In the genomic region with DNA sequence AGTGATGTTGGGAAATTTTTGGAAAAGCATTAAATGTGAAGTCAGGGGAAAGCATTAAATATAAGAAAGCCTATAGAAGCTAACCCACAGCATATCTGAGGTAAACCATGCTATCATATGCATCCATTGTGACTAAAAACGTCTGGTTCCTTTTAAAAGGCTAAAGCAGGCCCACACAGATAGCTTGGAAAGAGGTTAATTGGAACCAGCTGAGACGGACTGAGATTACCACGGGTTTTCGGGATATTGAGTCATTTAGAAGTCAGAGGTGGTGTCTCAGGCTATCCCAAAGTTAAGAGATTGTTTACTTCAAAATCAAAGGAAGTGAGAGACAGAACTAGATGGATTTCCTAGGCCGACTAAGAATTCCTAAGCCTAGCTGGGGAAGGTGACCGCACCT, we compare ENCODE assay signal across 17 cellular contexts.
DNase-seq lines count a peak whose midpoint lies in the region; ATAC-seq and TF ChIP-seq lines count a peak whose summit lies in the region.
"Had no signal": no experiment of that assay in that cellular context is flagged by ENCODE, and none has a peak within 500 bp of the region (broad histone marks: within the 10 kb centered on the region; RNA-seq: fewer than 3 reads in every experiment).

No MANE protein-coding gene starts in this region.

- DNase-seq in GM04503 (ENCODE audit: low read depth) (peak; percentile 54), fibroblast of the aortic adventitia (ENCODE audit: low read depth) (peak; percentile 93), stromal cell of bone marrow (ENCODE audit: low read depth) (peak; percentile 20), D341Med (ENCODE audit: low spot score) (no peak), OCI-M2 (lab: John Stamatoyannopoulos, UW; ENCODE audit: unreplicated experiment) (no peak)
- DNase-seq: DMS79, GDM1, H9, NCI-H1417, NCI-H1930, NCI-H2171, NCI-H82, SHP77 had no signal

- H3K4me1 ChIP-seq in gastroesophageal sphincter = no peaks in the 10 kb centered on the region

- H3K27ac ChIP-seq in gastroesophageal sphincter = no peak overlapping the region

- TF ChIP-seq POLR2A in gastroesophageal sphincter (IDR thresholded peaks at IDR 0.05) = no peak

- 42 to 43% methylated on average over 3 to 5 of the region's 6 CpGs for WGBS in gastroesophageal sphincter (ENCODE audit: low coverage in 1 of 2), 2 donors

- H3K27me3 ChIP-seq in gastroesophageal sphincter = peaks cover 21% of the 10 kb centered on the region

- TF ChIP-seq EP300 in gastroesophageal sphincter (IDR thresholded peaks at IDR 0.05) = no peak

- no peaks in the 10 kb centered on the region for H3K36me3 ChIP-seq in gastroesophageal sphincter

- peaks cover 0 to 12% (median 0%) of the 10 kb centered on the region in 3 donors for H3K9me3 ChIP-seq in gastroesophageal sphincter

- TF ChIP-seq CTCF in fibroblast of the aortic adventitia (IDR thresholded peaks at IDR 0.05; ENCODE audit: insufficient read depth, low read length) (no peak), gastroesophageal sphincter (IDR thresholded peaks at IDR 0.05) (no peak)

- no peak overlapping the region for H3K4me3 ChIP-seq in fibroblast of the aortic adventitia (ENCODE audit: low read depth, low read length)
- no peak overlapping the region for H3K4me3 ChIP-seq in gastroesophageal sphincter

- ATAC-seq in SK-N-SH treated with all-trans-retinoic acid at 6 μM for 48 hours (no peak; the same call in 2 of the 3 replicates), HG03457 (IDR thresholded peaks at IDR 0.05; ENCODE audit: unreplicated experiment) (no peak), gastroesophageal sphincter (no peak)
- ATAC-seq: Panc1 had no signal

TF ChIP-seq in SK-N-SH treated with all-trans-retinoic acid at 6 μM for 48 hours, 23 proteins besides CTCF, POLR2A, EP300 and RAD21:
- peak; percentile 50; the same call in 1 of the 2 replicates for TF ChIP-seq TCF4 (CRISPR knock-in tag; IDR thresholded peaks at IDR 0.05; ENCODE audit: borderline replicate concordance)
- TF ChIP-seq, protein P1, sequence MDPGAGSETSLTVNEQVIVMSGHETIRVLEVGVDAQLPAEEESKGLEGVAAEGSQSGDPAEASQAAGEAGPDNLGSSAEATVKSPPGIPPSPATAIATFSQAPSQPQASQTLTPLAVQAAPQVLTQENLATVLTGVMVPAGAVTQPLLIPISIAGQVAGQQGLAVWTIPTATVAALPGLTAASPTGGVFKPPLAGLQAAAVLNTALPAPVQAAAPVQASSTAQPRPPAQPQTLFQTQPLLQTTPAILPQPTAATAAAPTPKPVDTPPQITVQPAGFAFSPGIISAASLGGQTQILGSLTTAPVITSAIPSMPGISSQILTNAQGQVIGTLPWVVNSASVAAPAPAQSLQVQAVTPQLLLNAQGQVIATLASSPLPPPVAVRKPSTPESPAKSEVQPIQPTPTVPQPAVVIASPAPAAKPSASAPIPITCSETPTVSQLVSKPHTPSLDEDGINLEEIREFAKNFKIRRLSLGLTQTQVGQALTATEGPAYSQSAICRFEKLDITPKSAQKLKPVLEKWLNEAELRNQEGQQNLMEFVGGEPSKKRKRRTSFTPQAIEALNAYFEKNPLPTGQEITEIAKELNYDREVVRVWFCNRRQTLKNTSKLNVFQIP (CRISPR knock-in tag; IDR thresholded peaks at IDR 0.05; ENCODE audit: borderline replicate concordance, low read depth) = no peak

Comparison
In these comparisons a context has a peak if more than half of its experiments do, and no peak if none do; other contexts are left out.
1. DNase-seq: peak in GM04503 (single experiment), fibroblast of the aortic adventitia (single experiment) and stromal cell of bone marrow (single experiment); none in D341Med (single experiment) and OCI-M2 (single experiment).